Comparison of ENCODE assay signal across 9 cellular contexts in genomic region chr10:132036887-132037675, GRCh38. TPM values are rescaled to one million over a fixed set of nuclear protein-coding genes. Genes with fewer than 3 reads are reported as not detected.
DNase-seq lines count a peak whose midpoint lies in the region; ATAC-seq, FAIRE-seq and TF ChIP-seq lines count a peak whose summit lies in the region.
"Had no signal": no experiment of that assay in that cellular context is flagged by ENCODE, and none has a peak within 500 bp of the region (broad histone marks: within the 10 kb centered on the region; RNA-seq: fewer than 3 reads in every experiment).

No MANE protein-coding gene starts in this region.

- 8% methylated on average over 21 of the region's 44 CpGs for WGBS in mammary epithelial cell (ENCODE audit: low coverage, missing lambda C conversion rate)

- no peaks in the 10 kb centered on the region for H3K36me3 Mint-ChIP-seq in stimulated activated memory B cell treated with anti-CD40 and anti-IgM and Interleukin-4, amounts not matched to agents 10 μg/mL and 1 μg/mL and 100 μg/mL, for 72 hours

- H3K9me3 ChIP-seq in HUES48 (ENCODE audit: control insufficient read depth, insufficient read depth, low read length) (no peaks in the 10 kb centered on the region), mammary epithelial cell (replicated peaks; ENCODE audit: insufficient read depth, low read length) (no peaks in the 10 kb centered on the region)

- H3K9ac ChIP-seq in HUES48 (ENCODE audit: low read depth, low read length) (no peak overlapping the region), mammary epithelial cell (ENCODE audit: insufficient read depth, low read length) (no peak overlapping the region)

- TF ChIP-seq CTCF in mammary epithelial cell (conservative IDR thresholded peaks at IDR 0.05 in 1 of 2, IDR thresholded peaks at IDR 0.05 in 1 of 2; ENCODE audit: extremely low read depth in 1 of 2, insufficient read depth in 1 of 2, low read depth in 1 of 2, low read length in 2 of 2) (no peak), kidney epithelial cell (IDR thresholded peaks at IDR 0.05; ENCODE audit: insufficient read depth, low read length, poor library complexity, severe bottlenecking) (no peak), D721Med (IDR thresholded peaks at IDR 0.05; ENCODE audit: insufficient read depth, missing control alignments) (no peak)

- peaks cover 85% of the 10 kb centered on the region for H3K27me3 Mint-ChIP-seq in stimulated activated memory B cell treated with anti-CD40 and anti-IgM and Interleukin-4, amounts not matched to agents 10 μg/mL and 1 μg/mL and 100 μg/mL, for 72 hours

- no TSS peak for BruUV-seq in mammary epithelial cell (replicated peaks; lab: Mats Ljungman, UMichigan)

- H3K27ac ChIP-seq in HUES48 (ENCODE audit: low read depth, low read length) (peak overlapping the region; percentile 31), mammary epithelial cell (ENCODE audit: insufficient read depth, low read depth, low read length) (no peak overlapping the region)

- no peaks in the 10 kb centered on the region for H3K79me2 ChIP-seq in mammary epithelial cell (ENCODE audit: insufficient read depth, low read length)

- FAIRE-seq in GM19239 (lab: Jason Lieb, UNC) (no peak), D721Med (lab: Jason Lieb, UNC) (no peak)

- dilution Hi-C loops in mammary epithelial cell (cut with HindIII; ENCODE audit: low sequenced_read_pairs): no loop called here

- H3K36me3 ChIP-seq in HUES48 (ENCODE audit: control insufficient read depth, insufficient read depth, low read length): no peaks in the 10 kb centered on the region
- H3K36me3 ChIP-seq in mammary epithelial cell (ENCODE audit: insufficient read depth, low read length): no peaks in the 10 kb centered on the region
- H3K36me3 ChIP-seq in kidney epithelial cell (ENCODE audit: control insufficient read depth, insufficient read depth, low read length): no peaks in the 10 kb centered on the region

- peaks cover 8% of the 10 kb centered on the region for H3K4me1 Mint-ChIP-seq in stimulated activated memory B cell treated with anti-CD40 and anti-IgM and Interleukin-4, amounts not matched to agents 10 μg/mL and 1 μg/mL and 100 μg/mL, for 72 hours

- H2AFZ ChIP-seq in mammary epithelial cell (ENCODE audit: low read depth, low read length): peak overlapping the region; percentile 82

- H3K9me3 Mint-ChIP-seq in stimulated activated memory B cell treated with anti-CD40 and anti-IgM and Interleukin-4, amounts not matched to agents 10 μg/mL and 1 μg/mL and 100 μg/mL, for 72 hours: no peaks in the 10 kb centered on the region

- H3K4me3 ChIP-seq in HUES48 (ENCODE audit: low read depth, low read length) (peak overlapping the region; percentile 65), mammary epithelial cell (replicated peaks in 1 of 3; ENCODE audit: insufficient read depth in 1 of 3, low read depth in 2 of 3, low read length in 3 of 3) (peak overlapping the region in 1 of 3 experiments; percentile 26), kidney epithelial cell (ENCODE audit: low read depth, low read length) (peak overlapping the region; percentile 9)

- intact Hi-C loops in mammary epithelial cell (cut with micrococcal nuclease): no loop called here

- H3K27me3 ChIP-seq in HUES48 (ENCODE audit: control insufficient read depth, insufficient read depth, low read length) (peaks cover 43% of the 10 kb centered on the region), mammary epithelial cell (ENCODE audit: insufficient read depth, low read length) (peaks cover 16% of the 10 kb centered on the region), kidney epithelial cell (ENCODE audit: control insufficient read depth, insufficient read depth, low read length) (peaks cover 42% of the 10 kb centered on the region)

- H3K27ac Mint-ChIP-seq in stimulated activated memory B cell treated with anti-CD40 and anti-IgM and Interleukin-4, amounts not matched to agents 10 μg/mL and 1 μg/mL and 100 μg/mL, for 72 hours: no peak overlapping the region

- no peaks in the 10 kb centered on the region for H4K20me1 ChIP-seq in mammary epithelial cell (ENCODE audit: insufficient read depth, low read length)

- DNase-seq in mammary epithelial cell (no peak), kidney epithelial cell (ENCODE audit: low read depth) (no peak), DMS 273 (lab: John Stamatoyannopoulos, UW; ENCODE audit: unreplicated experiment) (no peak), GM19239 (ENCODE audit: insufficient read length, low spot score) (no peak), NCI-H1436 treated with DMSO at 0.1 percent for 48 hours (lab: John Stamatoyannopoulos, UW) (no peak), D721Med (ENCODE audit: insufficient read length, low spot score) (no peak)
- DNase-seq: NCI-H1694 treated with DMSO at 0.1 percent for 48 hours had no signal

- peak overlapping the region; percentile 93 for H3K4me2 ChIP-seq in mammary epithelial cell (ENCODE audit: insufficient read depth, low read depth, low read length)

- H3K4me3 Mint-ChIP-seq in stimulated activated memory B cell treated with anti-CD40 and anti-IgM and Interleukin-4, amounts not matched to agents 10 μg/mL and 1 μg/mL and 100 μg/mL, for 72 hours: peak overlapping the region; percentile 43

- CTCF ChIA-PET in mammary epithelial cell (lab: Charles Lee; ENCODE audit: low non-redundant PET): no interaction called here

- ATAC-seq in stimulated activated memory B cell treated with anti-CD40 and anti-IgM and Interleukin-4, amounts not matched to agents 10 μg/mL and 1 μg/mL and 100 μg/mL, for 72 hours: peak; percentile 46

- peaks cover 6% of the 10 kb centered on the region; the same call in 1 of the 2 replicates for H3K4me1 ChIP-seq in HUES48 (ENCODE audit: control insufficient read depth, insufficient read depth, low read length)
- peaks cover 4% of the 10 kb centered on the region for H3K4me1 ChIP-seq in mammary epithelial cell (ENCODE audit: insufficient read depth, low read length)

- in situ Hi-C loops in mammary epithelial cell (cut with MboI; ENCODE audit: low sequenced_read_pairs in 2 of 2): no loop called here

RNA-seq across cellular contexts. Expression of gene JAKMIP3, which starts 28.7 kb away (rescaled TPM):
- total RNA-seq in mammary epithelial cell: under 1 TPM; 0.07 to 0.50 TPM
- polyA plus RNA-seq in mammary epithelial cell: 0.06 TPM
- not detected for polyA minus RNA-seq in mammary epithelial cell
- total RNA-seq in kidney epithelial cell: not detected in 2 replicates

RNA-seq across cellular contexts. Expression of gene BNIP3, which starts 55.4 kb away (rescaled TPM):
- 10 to 100 TPM; 50.8 to 65.2 TPM for total RNA-seq in mammary epithelial cell
- 102 TPM for polyA plus RNA-seq in mammary epithelial cell
- 55.5 TPM for polyA minus RNA-seq in mammary epithelial cell
- 57.3 and 70.7 TPM in 2 replicates for total RNA-seq in kidney epithelial cell
